In genomic region chr13:75689686-75690085, GRCh38 we compare ENCODE assay signal across 25 cellular contexts.
"Had no signal": no experiment of that assay in that cellular context is flagged by ENCODE, and none has a peak within 500 bp of the region (broad histone marks: within the 10 kb centered on the region; RNA-seq: fewer than 3 reads in every experiment).

No MANE protein-coding gene starts in this region.

- H3K9me3 ChIP-seq: Peyer's patch, SJCRH30 had no signal

- H3K4me3 ChIP-seq: PC-9, Peyer's patch, SJCRH30, SK-N-MC had no signal

- DNase-seq: KBM-7; MM.1S; NCI-H1048; NCI-H1105 treated with DMSO at 0.1 percent for 48 hours; NCI-H1417 treated with DMSO at 0.1 percent for 48 hours; NCI-H146; NCI-H1694 treated with DMSO at 0.1 percent for 48 hours; NCI-H1930; NCI-H2081; NCI-H2171; NCI-H226; NCI-H446; NCI-H510A; NCI-H524 treated with DMSO at 0.1 percent for 48 hours; NCI-H69; NCI-H774; NK-92 treated with Interleukin-12 subunit alpha and Interleukin-12 subunit beta, amount 100 ng/mL, for 24 hours; PC-9; Peyer's patch; SHP77 treated with DMSO at 0.1 percent for 48 hours; SJCRH30; T-helper 1 cell had no signal

- H2AFZ ChIP-seq: PC-9 had no signal

- H3K27ac ChIP-seq: HL-60, Peyer's patch, SJCRH30, SK-N-MC had no signal

- H3K4me1 ChIP-seq: Peyer's patch had no signal

- H3K36me3 ChIP-seq: Peyer's patch, SJCRH30 had no signal

- ATAC-seq: Right ventricle myocardium inferior had no signal

- H3K27me3 ChIP-seq: Peyer's patch, SJCRH30 had no signal
